9 cellular contexts compared by ENCODE assay signal in genomic region chr11:108958446-108959123, GRCh38.
DNase-seq lines count a peak whose midpoint lies in the region; ATAC-seq and TF ChIP-seq lines count a peak whose summit lies in the region.
"Had no signal": no experiment of that assay in that cellular context is flagged by ENCODE, and none has a peak within 500 bp of the region (broad histone marks: within the 10 kb centered on the region; RNA-seq: fewer than 3 reads in every experiment).

No MANE protein-coding gene starts in this region.

- no peak overlapping the region for H3K4me3 ChIP-seq in Panc1 (ENCODE audit: low read depth in 2 of 2, low read length in 2 of 2)
- H3K4me3 ChIP-seq: pancreas had no signal

- H3K9me3 ChIP-seq in Panc1 (ENCODE audit: control insufficient read depth, insufficient read depth, low read depth, low read length): no peaks in the 10 kb centered on the region
- H3K9me3 ChIP-seq: pancreas had no signal

- TF ChIP-seq CTCF in GM13977 (IDR thresholded peaks at IDR 0.05; ENCODE audit: extremely low read depth, insufficient read depth, missing control alignments) (no peak), Panc1 (IDR thresholded peaks at IDR 0.05) (no peak; the same call in 1 of the 2 replicates), foreskin keratinocyte (conservative IDR thresholded peaks at IDR 0.05) (no peak)

- CTCF ChIA-PET in HEK293T (lab: Yijun Ruan, JAX): no interaction called here
- CTCF ChIA-PET in Panc1 (lab: Charles Lee): no interaction called here

- intact Hi-C loops in Panc1 (cut with micrococcal nuclease; ENCODE audit: unreplicated experiment): no loop called here

- POLR2A ChIA-PET in HEK293T (lab: Yijun Ruan, JAX) (no interaction called here), Panc1 (lab: Charles Lee) (no interaction called here)

- H3K27ac ChIP-seq in Panc1 (ENCODE audit: low read length): no peak overlapping the region
- H3K27ac ChIP-seq in foreskin keratinocyte: no peak overlapping the region
- H3K27ac ChIP-seq in substantia nigra (ENCODE audit: low read depth, low read length, poor library complexity, severe bottlenecking): no peak overlapping the region
- H3K27ac ChIP-seq: pancreas had no signal

- no TSS peak for BruUV-seq in Panc1 (replicated peaks; lab: Mats Ljungman, UMichigan)

- H3K4me1 ChIP-seq in Panc1 (ENCODE audit: control insufficient read depth, insufficient read depth, low read length): no peaks in the 10 kb centered on the region
- peaks cover 3% of the 10 kb centered on the region for H3K4me1 ChIP-seq in foreskin keratinocyte
- H3K4me1 ChIP-seq: pancreas had no signal

- H3K27me3 ChIP-seq in Panc1 (ENCODE audit: control insufficient read depth, insufficient read depth, low read length): no peaks in the 10 kb centered on the region
- no peaks in the 10 kb centered on the region for H3K27me3 ChIP-seq in foreskin keratinocyte
- H3K27me3 ChIP-seq: pancreas had no signal

- ATAC-seq in Panc1: no peak
- peak; percentile 64 for ATAC-seq in foreskin keratinocyte
- ATAC-seq in HG03378 (IDR thresholded peaks at IDR 0.05; ENCODE audit: unreplicated experiment): no peak
- ATAC-seq: pancreas had no signal

- DNase-seq in GM13977 (ENCODE audit: low spot score): peak; percentile 13
- no peak for DNase-seq in HEK293T (ENCODE audit: extremely low spot score)
- DNase-seq in Panc1 (ENCODE audit: low read depth, low spot score): peak; percentile 30
- DNase-seq in foreskin keratinocyte: peak in 1 of 2 donors; percentile 42
- no peak for DNase-seq in CD1c-positive myeloid dendritic cell (ENCODE audit: extremely low spot score)
- DNase-seq in substantia nigra (lab: John Stamatoyannopoulos, UW): no peak
- DNase-seq in NCI-H1048 (lab: John Stamatoyannopoulos, UW): no peak
- DNase-seq: pancreas had no signal

- H3K36me3 ChIP-seq in Panc1 (ENCODE audit: control insufficient read depth, insufficient read depth, low read length): no peaks in the 10 kb centered on the region
- H3K36me3 ChIP-seq: pancreas had no signal

- in situ Hi-C loops in GM13977 (cut with MboI; ENCODE audit: low pct_unique_long_range_greater_than_20kb, low sequenced_read_pairs, unreplicated experiment): no loop called here
- in situ Hi-C loops in Panc1 (cut with HindIII; ENCODE audit: low pct_unique_long_range_greater_than_20kb, low sequenced_read_pairs): no loop called here

TF ChIP-seq in HEK293T, 16 proteins besides CTCF, POLR2A, EP300 and RAD21:
- TF ChIP-seq FOXM1 (IDR thresholded peaks at IDR 0.05; ENCODE audit: borderline replicate concordance): no peak
- TF ChIP-seq CTBP1 (IDR thresholded peaks at IDR 0.05; ENCODE audit: borderline replicate concordance): no peak
- no peak for TF ChIP-seq TARDBP (IDR thresholded peaks at IDR 0.05)
- TF ChIP-seq PKNOX1 (IDR thresholded peaks at IDR 0.05): peak; percentile 63
- TF ChIP-seq NFRKB (IDR thresholded peaks at IDR 0.05): no peak
- no peak for TF ChIP-seq FOXK2 (IDR thresholded peaks at IDR 0.05)
- TF ChIP-seq SP1 (IDR thresholded peaks at IDR 0.05): no peak
- TF ChIP-seq BHLHE40 (IDR thresholded peaks at IDR 0.05; ENCODE audit: borderline replicate concordance): no peak
- TF ChIP-seq HDGF (IDR thresholded peaks at IDR 0.05; ENCODE audit: borderline replicate concordance): no peak

Comparison
In these comparisons a context has a peak if more than half of its experiments do, and no peak if none do; other contexts are left out.
1. DNase-seq: peak in GM13977 (single experiment) and Panc1 (single experiment); none in HEK293T (single experiment), CD1c-positive myeloid dendritic cell (single experiment), substantia nigra (0 of 49) and NCI-H1048 (single experiment).